Comparison of ENCODE assay signal across 21 cellular contexts in genomic region chr10:119292968-119293367, GRCh38.
A peak's percentile ranks its signal among the peaks of the same experiment; 100 is the strongest.
DNase-seq lines count a peak whose midpoint lies in the region; ATAC-seq and TF ChIP-seq lines count a peak whose summit lies in the region.
"Had no signal": no experiment of that assay in that cellular context is flagged by ENCODE, and none has a peak within 500 bp of the region (broad histone marks: within the 10 kb centered on the region; RNA-seq: fewer than 3 reads in every experiment).

No MANE protein-coding gene starts in this region.

- peaks cover 22 to 41% of the 10 kb centered on the region in 2 donors for H3K4me1 ChIP-seq in gastrocnemius medialis
- H3K4me1 ChIP-seq: uterus had no signal

- H3K4me3 ChIP-seq in WERI-Rb-1 (ENCODE audit: low read depth, low read length) (no peak overlapping the region), gastrocnemius medialis (no peak overlapping the region)
- H3K4me3 ChIP-seq: dorsolateral prefrontal cortex, uterus had no signal

- DNase-seq in T-helper 1 cell (no peak), WERI-Rb-1 (peak; percentile 63), immature natural killer cell (no peak), NCI-H2171 treated with DMSO at 0.1 percent for 48 hours (lab: John Stamatoyannopoulos, UW) (no peak), SIG-M5 treated with dmso at 0.1 percent for 504 hours (lab: John Stamatoyannopoulos, UW; ENCODE audit: unreplicated experiment) (no peak), gastrocnemius medialis (no peak)
- no peak for DNase-seq in CD4-positive, alpha-beta T cell
- DNase-seq: activated CD4-positive, alpha-beta T cell treated with anti-CD3 and anti-CD28 coated beads for 48 hours; activated T-cell treated with anti-CD3 and anti-CD28 coated beads, Interleukin-2, amount 50 U/mL, for 48 hours; Caco-2; dorsolateral prefrontal cortex; EL; foreskin fibroblast; NCI-H1105; NCI-H510A; right cardiac atrium; RPMI8226; stimulated activated CD4-positive, alpha-beta T cell treated with anti-CD3 and anti-CD28 coated beads, Interleukin-12 subunit alpha, Interleukin-12 subunit beta, amount 100 ng/mL, for 4 hours; uterus had no signal

- H3K36me3 ChIP-seq in WERI-Rb-1 (no peaks in the 10 kb centered on the region; the same call in 1 of the 2 replicates), gastrocnemius medialis (no peaks in the 10 kb centered on the region)
- H3K36me3 ChIP-seq: uterus had no signal

- TF ChIP-seq CTCF in CD4-positive, alpha-beta T cell (IDR thresholded peaks at IDR 0.05) = no peak
- no peak for TF ChIP-seq CTCF in WERI-Rb-1 (IDR thresholded peaks at IDR 0.05; ENCODE audit: low read depth, low read length)
- no peak for TF ChIP-seq CTCF in gastrocnemius medialis (IDR thresholded peaks at IDR 0.05 in 4 of 5, conservative IDR thresholded peaks at IDR 0.05 in 1 of 5)

- peaks cover 57% of the 10 kb centered on the region for H3K4me1 Mint-ChIP-seq in T-helper 1 cell treated with Interleukin-12 subunit alpha and Interleukin-12 subunit beta and Interleukin-4 antibody, amounts not matched to agents 30 μg/mL and 1 μg/mL, for 36 hours (ENCODE audit: low read depth)
- H3K4me1 Mint-ChIP-seq in CD4-positive, alpha-beta T cell (ENCODE audit: low read depth) = peaks cover 62% of the 10 kb centered on the region
- H3K4me1 Mint-ChIP-seq in immature natural killer cell = peaks cover 61 to 77% of the 10 kb centered on the region in 2 donors

- H3K27ac ChIP-seq in CD4-positive, alpha-beta T cell (ENCODE audit: low read depth, low read length) = peak overlapping the region; percentile 58
- H3K27ac ChIP-seq in WERI-Rb-1 (peak overlapping the region; percentile 79), gastrocnemius medialis (no peak overlapping the region)
- H3K27ac ChIP-seq: 22Rv1, dorsolateral prefrontal cortex, uterus had no signal

- ATAC-seq in CD4-positive, alpha-beta T cell (ENCODE audit: poor library complexity) = peak; percentile 66
- no peak for ATAC-seq in gastrocnemius medialis
- ATAC-seq: right cardiac atrium had no signal

- intact Hi-C loops in CD4-positive, alpha-beta T cell (cut with DNase I, micrococcal nuclease) = no loop called here
- intact Hi-C loops in gastrocnemius medialis (cut with DNase I; ENCODE audit: low total_unique reads) = no loop called here

- peak overlapping the region; percentile 69 for H3K4me3 Mint-ChIP-seq in T-helper 1 cell treated with Interleukin-12 subunit alpha and Interleukin-12 subunit beta and Interleukin-4 antibody, amounts not matched to agents 30 μg/mL and 1 μg/mL, for 36 hours
- peak overlapping the region; percentile 36 for H3K4me3 Mint-ChIP-seq in CD4-positive, alpha-beta T cell
- peak overlapping the region in 4 of 5 donors; percentile 3 to 64 (median 46) for H3K4me3 Mint-ChIP-seq in immature natural killer cell

- no peaks in the 10 kb centered on the region for H3K27me3 ChIP-seq in CD4-positive, alpha-beta T cell (ENCODE audit: control insufficient read depth, insufficient read depth, low read length)
- no peaks in the 10 kb centered on the region for H3K27me3 ChIP-seq in WERI-Rb-1 (ENCODE audit: insufficient read depth, low read depth, severe bottlenecking)
- no peaks in the 10 kb centered on the region for H3K27me3 ChIP-seq in gastrocnemius medialis
- H3K27me3 ChIP-seq: dorsolateral prefrontal cortex, uterus had no signal

- H3K27me3 Mint-ChIP-seq in T-helper 1 cell treated with Interleukin-12 subunit alpha and Interleukin-12 subunit beta and Interleukin-4 antibody, amounts not matched to agents 30 μg/mL and 1 μg/mL, for 36 hours (ENCODE audit: low read depth) = no peaks in the 10 kb centered on the region
- H3K27me3 Mint-ChIP-seq in CD4-positive, alpha-beta T cell = no peaks in the 10 kb centered on the region
- peaks cover 3 to 7% (median 6%) of the 10 kb centered on the region in 3 donors for H3K27me3 Mint-ChIP-seq in immature natural killer cell (ENCODE audit: low read depth in 3 of 3)

- CTCF ChIA-PET in CD4-positive, alpha-beta T cell (lab: Charles Lee) = interaction anchor here (0.7 kb wide), 2 partner anchors 13 to 78 kb away, joined by 3 to 4 read pairs; no protein-coding TSS in a partner anchor

- peak overlapping the region; percentile 92 for H3K27ac Mint-ChIP-seq in T-helper 1 cell treated with Interleukin-12 subunit alpha and Interleukin-12 subunit beta and Interleukin-4 antibody, amounts not matched to agents 30 μg/mL and 1 μg/mL, for 36 hours
- peak overlapping the region; percentile 82 for H3K27ac Mint-ChIP-seq in CD4-positive, alpha-beta T cell
- H3K27ac Mint-ChIP-seq in immature natural killer cell = peak overlapping the region; percentile 65 to 86 (median 80)

- TF ChIP-seq POLR2A in gastrocnemius medialis (IDR thresholded peaks at IDR 0.05) = no peak

- H3K9me3 ChIP-seq in CD4-positive, alpha-beta T cell (ENCODE audit: control insufficient read depth, low read length) = no peaks in the 10 kb centered on the region
- H3K9me3 ChIP-seq in WERI-Rb-1 (ENCODE audit: severe bottlenecking) = no peaks in the 10 kb centered on the region
- no peaks in the 10 kb centered on the region for H3K9me3 ChIP-seq in gastrocnemius medialis
- H3K9me3 ChIP-seq: Caco-2, uterus had no signal

- H3K9me3 Mint-ChIP-seq in T-helper 1 cell treated with Interleukin-12 subunit alpha and Interleukin-12 subunit beta and Interleukin-4 antibody, amounts not matched to agents 30 μg/mL and 1 μg/mL, for 36 hours = peaks cover 18% of the 10 kb centered on the region
- peaks cover 5% of the 10 kb centered on the region for H3K9me3 Mint-ChIP-seq in CD4-positive, alpha-beta T cell
- peaks cover 0 to 5% (median 0%) of the 10 kb centered on the region in 6 donors for H3K9me3 Mint-ChIP-seq in immature natural killer cell

- POLR2A ChIA-PET in CD4-positive, alpha-beta T cell (lab: Charles Lee) = interaction anchor here (0.7 to 1.1 kb wide), 5 partner anchors 13 to 84 kb away, joined by 3 to 6 read pairs (median 3); no protein-coding TSS in a partner anchor

- peaks cover 37% of the 10 kb centered on the region for H3K36me3 Mint-ChIP-seq in T-helper 1 cell treated with Interleukin-12 subunit alpha and Interleukin-12 subunit beta and Interleukin-4 antibody, amounts not matched to agents 30 μg/mL and 1 μg/mL, for 36 hours (ENCODE audit: low read depth)
- peaks cover 23% of the 10 kb centered on the region for H3K36me3 Mint-ChIP-seq in CD4-positive, alpha-beta T cell (ENCODE audit: low read depth)
- peaks cover 12 to 22% (median 18%) of the 10 kb centered on the region in 3 donors for H3K36me3 Mint-ChIP-seq in immature natural killer cell

- in situ Hi-C loops in gastrocnemius medialis (cut with MboI; ENCODE audit: low sequenced_read_pairs in 4 of 4) = no loop called here

Comparison
In these comparisons a context has a peak if more than half of its experiments do, and no peak if none do; other contexts are left out.
1. H3K27ac ChIP-seq: peak in CD4-positive, alpha-beta T cell (single experiment) and WERI-Rb-1 (single experiment); none in gastrocnemius medialis (0 of 4).
2. Peak in every context shown above with its lines, with median percentiles within 50 percentile points of each other: H3K27ac Mint-ChIP-seq and H3K4me3 Mint-ChIP-seq.